30 cellular contexts compared by ENCODE assay signal in genomic region chr22:22923930-22924329, GRCh38.
"Had no signal": no experiment of that assay in that cellular context is flagged by ENCODE, and none has a peak within 500 bp of the region (broad histone marks: within the 10 kb centered on the region; RNA-seq: fewer than 3 reads in every experiment).

No MANE protein-coding gene starts in this region.

- H3K4me3 ChIP-seq: heart left ventricle, left ventricle myocardium inferior, lung, mucosa of descending colon, ovary, right lobe of liver, thoracic aorta, uterus had no signal

- ATAC-seq: esophagus mucosa, heart left ventricle, mucosa of descending colon, right lobe of liver had no signal

- H3K36me3 Mint-ChIP-seq: activated CD4-positive, alpha-beta memory T cell treated with anti-CD3 and anti-CD28 coated beads for 36 hours; activated naive CD4-positive, alpha-beta T cell treated with anti-CD3 and anti-CD28 coated beads, Interleukin-2, amount 10 ng/mL, durations not matched to agents 7 days and 5 days; activated naive CD8-positive, alpha-beta T cell treated with anti-CD3 and anti-CD28 coated beads, Interleukin-2, amount 10 ng/mL, durations not matched to agents 7 days and 5 days had no signal

- H3K27me3 Mint-ChIP-seq: activated CD4-positive, alpha-beta memory T cell treated with anti-CD3 and anti-CD28 coated beads for 36 hours; activated CD4-positive, alpha-beta T cell treated with anti-CD3 and anti-CD28 coated beads, Interleukin-2, amount 10 ng/mL, durations not matched to agents 24 days and 14 days; stimulated activated naive CD8-positive, alpha-beta T cell treated with anti-CD3 and anti-CD28 coated beads, Interleukin-15, Interleukin-2, amounts not matched to agents 100 ng/mL and 50 ng/mL, for 24 hours had no signal

- H3K4me3 Mint-ChIP-seq: activated CD4-positive, alpha-beta memory T cell treated with anti-CD3 and anti-CD28 coated beads for 36 hours; activated CD4-positive, alpha-beta T cell treated with anti-CD3 and anti-CD28 coated beads, Interleukin-2, amount 10 ng/mL, durations not matched to agents 24 days and 14 days; activated naive CD4-positive, alpha-beta T cell treated with anti-CD3 and anti-CD28 coated beads, Interleukin-2, amount 10 ng/mL, durations not matched to agents 7 days and 5 days; activated naive CD8-positive, alpha-beta T cell treated with anti-CD3 and anti-CD28 coated beads, Interleukin-2, amount 10 ng/mL, durations not matched to agents 7 days and 5 days; endodermal cell; nephron; stimulated activated naive CD8-positive, alpha-beta T cell treated with anti-CD3 and anti-CD28 coated beads, Interleukin-15, Interleukin-2, amounts not matched to agents 100 ng/mL and 50 ng/mL, for 24 hours had no signal

- H3K9me3 ChIP-seq: heart left ventricle, left ventricle myocardium inferior, mucosa of descending colon, ovary, right lobe of liver, thoracic aorta, uterus had no signal

- H3K27ac ChIP-seq: brain microvascular endothelial cell, heart left ventricle, left ventricle myocardium inferior, ovary, right lobe of liver, thoracic aorta, uterus, WERI-Rb-1 had no signal

- H3K4me1 ChIP-seq: right lobe of liver, uterus had no signal

- H3K9me3 Mint-ChIP-seq: activated CD4-positive, alpha-beta memory T cell treated with anti-CD3 and anti-CD28 coated beads for 36 hours; activated CD4-positive, alpha-beta T cell treated with anti-CD3 and anti-CD28 coated beads, Interleukin-2, amount 10 ng/mL, durations not matched to agents 24 days and 14 days; activated naive CD4-positive, alpha-beta T cell treated with anti-CD3 and anti-CD28 coated beads, Interleukin-2, amount 10 ng/mL, durations not matched to agents 7 days and 5 days; activated naive CD8-positive, alpha-beta T cell treated with anti-CD3 and anti-CD28 coated beads, Interleukin-2, amount 10 ng/mL, durations not matched to agents 7 days and 5 days; endodermal cell; nephron; stimulated activated naive CD8-positive, alpha-beta T cell treated with anti-CD3 and anti-CD28 coated beads, Interleukin-15, Interleukin-2, amounts not matched to agents 100 ng/mL and 50 ng/mL, for 24 hours had no signal

- DNase-seq: activated CD4-positive, alpha-beta memory T cell treated with anti-CD3 and anti-CD28 coated beads for 36 hours; activated CD4-positive, alpha-beta T cell treated with anti-CD3 and anti-CD28 coated beads, Interleukin-2, amount 10 ng/mL, durations not matched to agents 24 days and 14 days; activated CD4-positive, CD25-positive, alpha-beta regulatory T cell treated with anti-CD3 and anti-CD28 coated beads, Interleukin-2, amount 50 U/mL, for 72 hours; activated CD8-positive, alpha-beta memory T cell treated with anti-CD3 and anti-CD28 coated beads, Interleukin-2, amount 50 U/mL, for 4 hours; activated gamma-delta T cell; activated naive CD4-positive, alpha-beta T cell treated with anti-CD3 and anti-CD28 coated beads, Interleukin-2, amount 10 ng/mL, durations not matched to agents 7 days and 5 days; activated naive CD8-positive, alpha-beta T cell treated with anti-CD3 and anti-CD28 coated beads, Interleukin-2, amount 10 ng/mL, durations not matched to agents 7 days and 5 days; activated T-cell treated with anti-CD3 and anti-CD28 coated beads, Interleukin-2, amount 50 U/mL, for 1 hour; amniotic stem cell; brain microvascular endothelial cell; caudate nucleus; cortex of kidney; endodermal cell; foreskin fibroblast; left ventricle myocardium inferior; mucosa of descending colon; ovary; stimulated activated CD4-positive, alpha-beta T cell treated with anti-CD3 and anti-CD28 coated beads, Interleukin-4, amount 100 ng/mL, for 1 hour; T1000; trophoblast cell; uterus; WERI-Rb-1 had no signal

- H3K27ac Mint-ChIP-seq: activated CD4-positive, alpha-beta memory T cell treated with anti-CD3 and anti-CD28 coated beads for 36 hours; activated CD4-positive, alpha-beta T cell treated with anti-CD3 and anti-CD28 coated beads, Interleukin-2, amount 10 ng/mL, durations not matched to agents 24 days and 14 days; activated naive CD8-positive, alpha-beta T cell treated with anti-CD3 and anti-CD28 coated beads, Interleukin-2, amount 10 ng/mL, durations not matched to agents 7 days and 5 days; endodermal cell; nephron; progenitor cell of endocrine pancreas; stimulated activated naive CD8-positive, alpha-beta T cell treated with anti-CD3 and anti-CD28 coated beads, Interleukin-15, Interleukin-2, amounts not matched to agents 100 ng/mL and 50 ng/mL, for 24 hours had no signal

- H3K36me3 ChIP-seq: brain microvascular endothelial cell, heart left ventricle, left ventricle myocardium inferior, ovary, right lobe of liver, thoracic aorta, uterus, WERI-Rb-1 had no signal
